ENCODE assay signal across 8 cellular contexts in genomic region chr12:104303538-104304151, GRCh38.
DNase-seq lines count a peak whose midpoint lies in the region; ATAC-seq lines count a peak whose summit lies in the region.

Gene EID3, plus strand, starts transcription at chr12:104303739. Its CDS starts 196 bp downstream, at chr12:104303935.

- H3K27me3 ChIP-seq in layer of hippocampus (ENCODE audit: control insufficient read depth, insufficient read depth, low read length), result no peaks in the 10 kb centered on the region

- H3K27ac ChIP-seq in layer of hippocampus (ENCODE audit: low read depth, low read length), result peak within 1 kb of the TSS; percentile 59

- peak; percentile 76 to 80 for DNase-seq in activated CD4-positive, alpha-beta T cell treated with anti-CD3 and anti-CD28 coated beads, Interleukin-2, amount 50 U/mL, for 24 hours (ENCODE audit: low read depth in 1 of 2, low spot score in 1 of 2)
- peak; percentile 21 for DNase-seq in cortex of kidney (lab: John Stamatoyannopoulos, UW)
- DNase-seq in stimulated activated CD4-positive, alpha-beta T cell treated with anti-CD3 and anti-CD28 coated beads, Interleukin-1b, Interleukin-23, amount 100 ng/mL, for 24 hours (ENCODE audit: low read depth in 4 of 4, low spot score in 1 of 4), result peak; percentile 58 to 87 (median 84)
- DNase-seq in HPDE6-E6E7 (ENCODE audit: extremely low spot score), result no peak
- no peak for DNase-seq in MV-4-11 (lab: John Stamatoyannopoulos, UW)

- ATAC-seq in GM18907 (IDR thresholded peaks at IDR 0.05; ENCODE audit: unreplicated experiment), result peak; percentile 91
- peak; percentile 91 for ATAC-seq in HG03135 (IDR thresholded peaks at IDR 0.05; ENCODE audit: unreplicated experiment)

Comparison
In these comparisons a context has a peak if more than half of its experiments do, and no peak if none do; other contexts are left out.
1. DNase-seq: peak in activated CD4-positive, alpha-beta T cell treated with anti-CD3 and anti-CD28 coated beads, Interleukin-2, amount 50 U/mL, for 24 hours (2 of 2), cortex of kidney (single experiment) and stimulated activated CD4-positive, alpha-beta T cell treated with anti-CD3 and anti-CD28 coated beads, Interleukin-1b, Interleukin-23, amount 100 ng/mL, for 24 hours (4 of 4); none in HPDE6-E6E7 (single experiment) and MV-4-11 (single experiment).